In genomic region chr12:120376890-120377572, GRCh38 we compare ENCODE assay signal across 1 cellular context.
TF ChIP-seq lines count a peak whose summit lies in the region.

No MANE protein-coding gene starts in this region.

TF ChIP-seq in HepG2, 621 proteins besides CTCF, POLR2A, EP300 and RAD21:
- TF ChIP-seq E2F2 (CRISPR knock-in tag; IDR thresholded peaks at IDR 0.05; ENCODE audit: borderline replicate concordance): no peak
